ENCODE assay signal across 11 cellular contexts in the genomic region with DNA sequence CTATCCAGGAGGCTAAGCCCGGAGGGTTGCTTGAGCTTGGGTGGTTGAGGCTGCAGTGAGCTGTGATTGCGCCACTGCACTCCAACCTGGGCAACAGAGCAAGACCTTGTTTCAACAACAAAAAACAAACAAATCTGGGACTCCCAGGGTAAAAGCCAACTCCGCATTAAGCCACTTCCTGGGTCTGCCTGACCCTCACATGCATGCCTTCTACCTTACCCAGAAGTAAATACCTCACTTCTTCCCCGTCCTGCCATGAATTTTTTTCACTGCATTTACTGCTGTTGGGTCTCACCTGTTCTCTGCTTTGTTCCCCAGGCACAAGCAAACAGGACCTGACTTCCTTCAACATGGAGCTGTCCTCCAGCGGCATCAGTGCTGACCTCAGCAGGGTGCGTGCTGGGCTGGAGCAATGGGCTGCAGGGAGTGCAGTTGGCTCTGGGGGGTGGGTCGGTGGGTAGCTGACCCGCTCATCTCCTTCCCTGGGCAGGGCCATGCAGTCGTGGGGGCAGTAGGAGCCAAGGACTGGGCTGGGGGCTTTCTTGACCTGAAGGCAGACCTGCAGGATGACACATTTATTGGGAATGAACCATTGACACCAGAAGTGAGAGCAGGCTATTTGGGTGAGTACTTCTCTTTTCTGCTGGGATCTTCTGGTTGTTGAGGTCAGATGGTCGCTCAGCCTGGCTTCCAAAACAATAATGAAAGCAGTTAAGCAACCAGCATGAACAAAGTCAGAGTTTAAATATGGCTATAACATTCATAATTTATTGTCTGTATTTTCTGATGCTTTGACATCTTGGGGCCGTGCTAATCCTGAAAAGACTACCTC. TPM values are rescaled to one million over a fixed set of nuclear protein-coding genes. Genes with fewer than 3 reads are reported as not detected.
A peak's percentile ranks its signal among the peaks of the same experiment; 100 is the strongest.
DNase-seq lines count a peak whose midpoint lies in the region; ATAC-seq and TF ChIP-seq lines count a peak whose summit lies in the region.
"Had no signal": no experiment of that assay in that cellular context is flagged by ENCODE, and none has a peak within 500 bp of the region (broad histone marks: within the 10 kb centered on the region; RNA-seq: fewer than 3 reads in every experiment).

No MANE protein-coding gene starts in this region.

- H3K27me3 Mint-ChIP-seq in CD4-positive, alpha-beta T cell, result no peaks in the 10 kb centered on the region
- H3K27me3 Mint-ChIP-seq in activated CD8-positive, alpha-beta T cell treated with anti-CD3 and anti-CD28 coated beads, Interleukin-2, amount 10 ng/mL, durations not matched to agents 7 days and 5 days (ENCODE audit: low read depth), result no peaks in the 10 kb centered on the region
- H3K27me3 Mint-ChIP-seq in glutamatergic neuron (ENCODE audit: unreplicated experiment), result peaks cover 7% of the 10 kb centered on the region

- BruUV-seq in IMR-90 (replicated peaks; lab: Mats Ljungman, UMichigan), result no TSS peak

- peak overlapping the region; percentile 59 for H2AFZ ChIP-seq in IMR-90 (replicated peaks; ENCODE audit: low read length, poor library complexity)

- no peak overlapping the region for H3K23ac ChIP-seq in IMR-90 (ENCODE audit: low read depth, low read length)

- H3K9me1 ChIP-seq in IMR-90 (ENCODE audit: insufficient read depth, low read length), result peaks cover 3% of the 10 kb centered on the region; the same call in 1 of the 2 replicates

- H2BK120ac ChIP-seq in IMR-90 (ENCODE audit: low read depth, low read length), result no peak overlapping the region

- no peak overlapping the region for H3K9ac ChIP-seq in IMR-90 (ENCODE audit: low read depth, low read length)
- H3K9ac ChIP-seq: SK-N-SH had no signal

- no peak overlapping the region for H3K56ac ChIP-seq in IMR-90 (ENCODE audit: extremely low read depth, insufficient read depth, low read length)

- dilution Hi-C loops in IMR-90 (cut with HindIII; ENCODE audit: low sequenced_read_pairs, unreplicated experiment), result no loop called here

- H2AK5ac ChIP-seq in IMR-90 (ENCODE audit: low read depth, low read length), result no peak overlapping the region

- no peak overlapping the region for H2BK15ac ChIP-seq in IMR-90 (ENCODE audit: low read depth, low read length)

- TF ChIP-seq POLR2A in IMR-90 (IDR thresholded peaks at IDR 0.05; ENCODE audit: low read depth, low read length) (no peak), esophagus squamous epithelium (IDR thresholded peaks at IDR 0.05) (no peak)

- in situ Hi-C loops in IMR-90 (cut with MboI; ENCODE audit: low sequenced_read_pairs), result no loop called here

- H3K18ac ChIP-seq in IMR-90 (ENCODE audit: low read depth, low read length), result no peak overlapping the region

- no peaks in the 10 kb centered on the region for H3K9me3 Mint-ChIP-seq in CD4-positive, alpha-beta T cell
- H3K9me3 Mint-ChIP-seq in activated CD8-positive, alpha-beta T cell treated with anti-CD3 and anti-CD28 coated beads, Interleukin-2, amount 10 ng/mL, durations not matched to agents 7 days and 5 days (ENCODE audit: insufficient read depth), result no peaks in the 10 kb centered on the region
- H3K9me3 Mint-ChIP-seq in glutamatergic neuron (ENCODE audit: unreplicated experiment), result no peaks in the 10 kb centered on the region

- H3K27ac Mint-ChIP-seq in CD4-positive, alpha-beta T cell, result peak overlapping the region; percentile 33
- H3K27ac Mint-ChIP-seq in activated CD8-positive, alpha-beta T cell treated with anti-CD3 and anti-CD28 coated beads, Interleukin-2, amount 10 ng/mL, durations not matched to agents 7 days and 5 days, result peak overlapping the region; percentile 60
- no peak overlapping the region for H3K27ac Mint-ChIP-seq in glutamatergic neuron (ENCODE audit: unreplicated experiment)

- no peaks in the 10 kb centered on the region for H3K27me3 ChIP-seq in CD4-positive, alpha-beta T cell (ENCODE audit: control insufficient read depth, insufficient read depth, low read length)
- H3K27me3 ChIP-seq in IMR-90 (ENCODE audit: control insufficient read depth, insufficient read depth, low read length), result peaks cover 5% of the 10 kb centered on the region
- H3K27me3 ChIP-seq in lower lobe of right lung (ENCODE audit: low read depth), result no peaks in the 10 kb centered on the region
- peaks cover 0 to under 1% (median 0%) of the 10 kb centered on the region in 4 donors for H3K27me3 ChIP-seq in esophagus squamous epithelium

- no peak overlapping the region for H2BK20ac ChIP-seq in IMR-90 (ENCODE audit: low read depth, low read length)

- no peak for TF ChIP-seq CTCF in CD4-positive, alpha-beta T cell (IDR thresholded peaks at IDR 0.05)
- TF ChIP-seq CTCF in IMR-90 (conservative IDR thresholded peaks at IDR 0.05; ENCODE audit: low read depth, low read length) (no peak), lower lobe of right lung (IDR thresholded peaks at IDR 0.05) (no peak), esophagus squamous epithelium (IDR thresholded peaks at IDR 0.05) (no peak), glutamatergic neuron (IDR thresholded peaks at IDR 0.05; ENCODE audit: partially characterized antibody, unreplicated experiment) (no peak)

- H3K36me3 Mint-ChIP-seq in CD4-positive, alpha-beta T cell (ENCODE audit: low read depth), result peaks cover 84% of the 10 kb centered on the region
- peaks cover 73% of the 10 kb centered on the region for H3K36me3 Mint-ChIP-seq in activated CD8-positive, alpha-beta T cell treated with anti-CD3 and anti-CD28 coated beads, Interleukin-2, amount 10 ng/mL, durations not matched to agents 7 days and 5 days (ENCODE audit: low read depth)
- H3K36me3 Mint-ChIP-seq in glutamatergic neuron (ENCODE audit: unreplicated experiment), result no peaks in the 10 kb centered on the region

- H4K91ac ChIP-seq in IMR-90 (ENCODE audit: insufficient read depth, low read depth, low read length), result no peak overlapping the region

- POLR2A ChIA-PET in CD4-positive, alpha-beta T cell (lab: Charles Lee), result interaction anchor here (1.3 to 2.1 kb wide), 3 partner anchors 9 to 30 kb away, joined by 5 to 10 read pairs (median 7); a partner anchor contains a TSS
- POLR2A ChIA-PET in IMR-90 (lab: Charles Lee; ENCODE audit: unreplicated experiment), result no interaction called here
- POLR2A ChIA-PET in activated CD8-positive, alpha-beta T cell treated with anti-CD3 and anti-CD28 coated beads, Interleukin-2, amount 10 ng/mL, durations not matched to agents 7 days and 5 days (lab: Charles Lee), result interaction anchor here (0.5 to 2.5 kb wide), 10 partner anchors 9 to 76 kb away, joined by 3 to 20 read pairs (median 4); no protein-coding TSS in a partner anchor

- H3K14ac ChIP-seq in IMR-90 (replicated peaks; ENCODE audit: low read depth, low read length), result no peak overlapping the region

- no peak overlapping the region for H2BK5ac ChIP-seq in IMR-90 (ENCODE audit: low read depth, low read length, poor library complexity, severe bottlenecking)

- no peak for DNase-seq in CD4-positive, alpha-beta T cell
- no peak for DNase-seq in IMR-90
- DNase-seq in activated CD8-positive, alpha-beta T cell treated with anti-CD3 and anti-CD28 coated beads, Interleukin-2, amount 10 ng/mL, durations not matched to agents 7 days and 5 days, result no peak
- peak; percentile 51 for DNase-seq in lower lobe of right lung
- no peak for DNase-seq in cortex of kidney (lab: John Stamatoyannopoulos, UW)
- no peak for DNase-seq in esophagus squamous epithelium (lab: John Stamatoyannopoulos, UW)
- no peak for DNase-seq in SK-N-DZ (ENCODE audit: low spot score)
- no peak for DNase-seq in glutamatergic neuron
- DNase-seq: NCI-H1048, NCI-H748 treated with DMSO at 0.1 percent for 48 hours, SK-N-SH had no signal

- no peak overlapping the region for H3K4ac ChIP-seq in IMR-90 (ENCODE audit: low read depth, low read length)

- H4K8ac ChIP-seq in IMR-90 (ENCODE audit: low read depth in 2 of 2, low read length in 2 of 2), result no peak overlapping the region

- H3K9me3 ChIP-seq in CD4-positive, alpha-beta T cell (ENCODE audit: control insufficient read depth, low read length), result no peaks in the 10 kb centered on the region
- H3K9me3 ChIP-seq in IMR-90 (ENCODE audit: control insufficient read depth, insufficient read depth, low read length), result no peaks in the 10 kb centered on the region
- H3K9me3 ChIP-seq in lower lobe of right lung, result no peaks in the 10 kb centered on the region
- H3K9me3 ChIP-seq in esophagus squamous epithelium, result no peaks in the 10 kb centered on the region
- H3K9me3 ChIP-seq: SK-N-SH had no signal

- intact Hi-C loops in CD4-positive, alpha-beta T cell (cut with DNase I, micrococcal nuclease), result no loop called here
- intact Hi-C loops in IMR-90 (cut with micrococcal nuclease) (no loop called here), lower lobe of right lung (cut with DNase I) (no loop called here), esophagus squamous epithelium (cut with DNase I) (no loop called here)

- no peak overlapping the region for H3K4me2 ChIP-seq in IMR-90 (ENCODE audit: low read depth, low read length)
- H3K4me2 ChIP-seq: SK-N-SH had no signal

- H3K36me3 ChIP-seq in IMR-90 (ENCODE audit: control insufficient read depth, insufficient read depth, low read length) (no peaks in the 10 kb centered on the region), lower lobe of right lung (peaks cover 38% of the 10 kb centered on the region), esophagus squamous epithelium (no peaks in the 10 kb centered on the region)

- H3K4me3 ChIP-seq in IMR-90 (ENCODE audit: insufficient read depth, low read depth, low read length) (no peak overlapping the region), lower lobe of right lung (no peak overlapping the region), esophagus squamous epithelium (no peak overlapping the region)

- no peak for ATAC-seq in CD4-positive, alpha-beta T cell (ENCODE audit: poor library complexity)
- ATAC-seq in IMR-90 (ENCODE audit: low read depth) (no peak), lower lobe of right lung (peak; percentile 66 to 69)
- ATAC-seq in activated CD8-positive, alpha-beta T cell treated with anti-CD3 and anti-CD28 coated beads, Interleukin-2, amount 10 ng/mL, durations not matched to agents 7 days and 5 days, result no peak

- H2AK9ac ChIP-seq in IMR-90 (replicated peaks; ENCODE audit: low read depth, low read length, poor library complexity), result no peak overlapping the region

- no peaks in the 10 kb centered on the region for H3K79me1 ChIP-seq in IMR-90 (ENCODE audit: low read depth in 1 of 2, low read length in 2 of 2)

- peak overlapping the region; percentile 15 for H3K27ac ChIP-seq in CD4-positive, alpha-beta T cell (ENCODE audit: low read depth, low read length)
- H3K27ac ChIP-seq in IMR-90 (ENCODE audit: insufficient read depth, low read length), result no peak overlapping the region
- H3K27ac ChIP-seq in lower lobe of right lung, result no peak overlapping the region
- no peak overlapping the region for H3K27ac ChIP-seq in esophagus squamous epithelium

- H4K5ac ChIP-seq in IMR-90 (ENCODE audit: low read depth, low read length), result no peak overlapping the region

- no peak overlapping the region for H3K4me3 Mint-ChIP-seq in CD4-positive, alpha-beta T cell
- no peak overlapping the region for H3K4me3 Mint-ChIP-seq in activated CD8-positive, alpha-beta T cell treated with anti-CD3 and anti-CD28 coated beads, Interleukin-2, amount 10 ng/mL, durations not matched to agents 7 days and 5 days
- H3K4me3 Mint-ChIP-seq in glutamatergic neuron (ENCODE audit: unreplicated experiment), result no peak overlapping the region

- TF ChIP-seq RAD21 in IMR-90 (IDR thresholded peaks at IDR 0.05; ENCODE audit: low read length), result no peak

- WGBS in IMR-90 (ENCODE audit: extremely low coverage in 2 of 2, insufficient read length in 1 of 2), 2 experiments, result 46% methylated on average over 5 of the region's 11 CpGs; no CpG with 5 or more reads in 1 of the 2 experiments
- 62 to 76% methylated on average over 6 to 8 of the region's 11 CpGs for WGBS in esophagus squamous epithelium, 2 donors

- CTCF ChIA-PET in CD4-positive, alpha-beta T cell (lab: Charles Lee), result interaction anchor here (1.2 kb wide), 1 partner anchor 39 kb away, joined by 3 read pairs; no protein-coding TSS in a partner anchor
- CTCF ChIA-PET in IMR-90 (lab: Yijun Ruan, JAX), result no interaction called here
- CTCF ChIA-PET in activated CD8-positive, alpha-beta T cell treated with anti-CD3 and anti-CD28 coated beads, Interleukin-2, amount 10 ng/mL, durations not matched to agents 7 days and 5 days (lab: Charles Lee), result interaction anchor here (2.6 kb wide), 1 partner anchor 59 kb away, joined by 15 read pairs; a partner anchor contains a TSS

- H4K20me1 ChIP-seq in IMR-90 (ENCODE audit: insufficient read depth, low read length), result no peaks in the 10 kb centered on the region

- H3K4me1 ChIP-seq in IMR-90 (ENCODE audit: control insufficient read depth, insufficient read depth, low read length), result peaks cover 5% of the 10 kb centered on the region; the same call in 1 of the 2 replicates
- peaks cover 12% of the 10 kb centered on the region for H3K4me1 ChIP-seq in lower lobe of right lung
- H3K4me1 ChIP-seq in esophagus squamous epithelium, result peaks cover 0 to 33% (median 0%) of the 10 kb centered on the region in 3 donors

- H3K4me1 Mint-ChIP-seq in CD4-positive, alpha-beta T cell (ENCODE audit: low read depth), result peaks cover 23% of the 10 kb centered on the region
- peaks cover 57% of the 10 kb centered on the region for H3K4me1 Mint-ChIP-seq in activated CD8-positive, alpha-beta T cell treated with anti-CD3 and anti-CD28 coated beads, Interleukin-2, amount 10 ng/mL, durations not matched to agents 7 days and 5 days (ENCODE audit: low read depth)
- H3K4me1 Mint-ChIP-seq in glutamatergic neuron (ENCODE audit: low read depth, unreplicated experiment), result no peaks in the 10 kb centered on the region

RNA-seq across cellular contexts. Expression of a gene that starts 16.4 kb away (rescaled TPM):
- 100 to 1,000 TPM; 186 to 187 TPM for total RNA-seq in CD4-positive, alpha-beta T cell
- total RNA-seq in IMR-90 (2012; rRNA removed), result not detected in 2 replicates
- not detected in 2 replicates for polyA plus RNA-seq in IMR-90 (2012; rRNA removed)
- not detected in 2 replicates for polyA plus RNA-seq in IMR-90 (2012; cell fraction: cytosol; rRNA removed)
- polyA plus RNA-seq in IMR-90 (2012; cell fraction: nucleus; rRNA removed; ENCODE audit: low replicate concordance), result 0.01 TPM in 1 of 2 replicates, not detected in the other
- total RNA-seq in activated CD8-positive, alpha-beta T cell treated with anti-CD3 and anti-CD28 coated beads, Interleukin-2, amount 10 ng/mL, durations not matched to agents 7 days and 5 days, result 100 to 1,000 TPM; 458 to 471 TPM
- 127 TPM for total RNA-seq in lower lobe of right lung
- total RNA-seq in esophagus squamous epithelium, result 1 to 10 TPM; 1.3 to 4.4 (median 2.4) TPM
- not detected in 2 replicates for polyA plus RNA-seq in SK-N-DZ (2014; cell fraction: cytosol; rRNA removed)
- polyA plus RNA-seq in SK-N-DZ (2014; cell fraction: nucleus; rRNA removed), result 0.14 TPM in 1 of 2 replicates, not detected in the other
- not detected for total RNA-seq in glutamatergic neuron (ENCODE audit: unreplicated experiment)

RNA-seq across cellular contexts. Expression of a gene that starts 37.4 kb away (rescaled TPM):
- total RNA-seq in CD4-positive, alpha-beta T cell, result 1 to 10 TPM; 3.9 to 4.1 TPM
- total RNA-seq in IMR-90 (2012; rRNA removed) (9.2 and 9.3 TPM in 2 replicates), lower lobe of right lung (24.9 TPM), esophagus squamous epithelium (10 to 100 TPM; 13.6 to 24.5 (median 20.6) TPM), glutamatergic neuron (ENCODE audit: unreplicated experiment) (45.6 TPM)
- 20.3 and 22.1 TPM in 2 replicates for polyA plus RNA-seq in IMR-90 (2012; rRNA removed)
- 14.3 and 22.6 TPM in 2 replicates for polyA plus RNA-seq in IMR-90 (2012; cell fraction: cytosol; rRNA removed)
- 19.9 and 44.1 TPM in 2 replicates for polyA plus RNA-seq in IMR-90 (2012; cell fraction: nucleus; rRNA removed; ENCODE audit: low replicate concordance)
- total RNA-seq in activated CD8-positive, alpha-beta T cell treated with anti-CD3 and anti-CD28 coated beads, Interleukin-2, amount 10 ng/mL, durations not matched to agents 7 days and 5 days, result 1 to 10 TPM; 6.7 to 7.0 TPM
- 70.5 and 90.0 TPM in 2 replicates for polyA plus RNA-seq in SK-N-DZ (2014; cell fraction: cytosol; rRNA removed)
- 52.0 and 65.3 TPM in 2 replicates for polyA plus RNA-seq in SK-N-DZ (2014; cell fraction: nucleus; rRNA removed)

RNA-seq across cellular contexts. Expression of a gene that starts 43.3 kb away (rescaled TPM):
- 10 to 100 TPM; 25.4 to 25.9 TPM for total RNA-seq in CD4-positive, alpha-beta T cell
- 10.4 and 10.6 TPM in 2 replicates for total RNA-seq in IMR-90 (2012; rRNA removed)
- polyA plus RNA-seq in IMR-90 (2012; rRNA removed), result 25.5 and 31.4 TPM in 2 replicates
- 15.2 and 18.1 TPM in 2 replicates for polyA plus RNA-seq in IMR-90 (2012; cell fraction: cytosol; rRNA removed)
- 6.0 and 10.4 TPM in 2 replicates for polyA plus RNA-seq in IMR-90 (2012; cell fraction: nucleus; rRNA removed; ENCODE audit: low replicate concordance)
- total RNA-seq in activated CD8-positive, alpha-beta T cell treated with anti-CD3 and anti-CD28 coated beads, Interleukin-2, amount 10 ng/mL, durations not matched to agents 7 days and 5 days, result 10 to 100 TPM; 64.6 to 68.7 TPM
- total RNA-seq in lower lobe of right lung, result 54.6 TPM
- total RNA-seq in esophagus squamous epithelium, result 10 to 100 TPM; 17.7 to 23.5 (median 19.7) TPM
- polyA plus RNA-seq in SK-N-DZ (2014; cell fraction: cytosol; rRNA removed), result 4.0 and 5.0 TPM in 2 replicates
- polyA plus RNA-seq in SK-N-DZ (2014; cell fraction: nucleus; rRNA removed), result 1.1 and 8.8 TPM in 2 replicates
- 43.2 TPM for total RNA-seq in glutamatergic neuron (ENCODE audit: unreplicated experiment)

RNA-seq across cellular contexts. Expression of a gene that starts 45.7 kb away (rescaled TPM):
- total RNA-seq in CD4-positive, alpha-beta T cell, result 1 to 10 TPM; 6.3 to 6.7 TPM
- total RNA-seq in IMR-90 (2012; rRNA removed), result 1.9 and 2.0 TPM in 2 replicates
- polyA plus RNA-seq in IMR-90 (2012; rRNA removed), result 2.6 and 2.9 TPM in 2 replicates
- 1.9 and 2.6 TPM in 2 replicates for polyA plus RNA-seq in IMR-90 (2012; cell fraction: cytosol; rRNA removed)
- 2.8 and 2.9 TPM in 2 replicates for polyA plus RNA-seq in IMR-90 (2012; cell fraction: nucleus; rRNA removed; ENCODE audit: low replicate concordance)
- 10 to 100 TPM in 1 of 2 experiments, 1 to 10 TPM in 1; 8.9 to 10.8 TPM for total RNA-seq in activated CD8-positive, alpha-beta T cell treated with anti-CD3 and anti-CD28 coated beads, Interleukin-2, amount 10 ng/mL, durations not matched to agents 7 days and 5 days
- total RNA-seq in lower lobe of right lung, result 9.3 TPM
- 10 to 100 TPM in 1 of 4 donors, 1 to 10 TPM in 3; 7.2 to 12.4 (median 8.3) TPM for total RNA-seq in esophagus squamous epithelium
- polyA plus RNA-seq in SK-N-DZ (2014; cell fraction: cytosol; rRNA removed), result 16.9 and 17.1 TPM in 2 replicates
- polyA plus RNA-seq in SK-N-DZ (2014; cell fraction: nucleus; rRNA removed), result 8.8 and 9.3 TPM in 2 replicates
- 15.1 TPM for total RNA-seq in glutamatergic neuron (ENCODE audit: unreplicated experiment)

RNA-seq across cellular contexts. Expression of a gene that starts 59.1 kb away (rescaled TPM):
- 1 to 10 TPM; 5.4 to 6.5 TPM for total RNA-seq in CD4-positive, alpha-beta T cell
- total RNA-seq in IMR-90 (2012; rRNA removed) (23.3 and 24.9 TPM in 2 replicates), lower lobe of right lung (19.1 TPM), esophagus squamous epithelium (10 to 100 TPM in 3 of 4 donors, 1 to 10 TPM in 1; 7.4 to 28.6 (median 22.7) TPM), glutamatergic neuron (ENCODE audit: unreplicated experiment) (37.6 TPM)
- polyA plus RNA-seq in IMR-90 (2012; rRNA removed), result 45.5 and 48.9 TPM in 2 replicates
- 50.7 and 53.0 TPM in 2 replicates for polyA plus RNA-seq in IMR-90 (2012; cell fraction: cytosol; rRNA removed)
- 14.2 and 16.1 TPM in 2 replicates for polyA plus RNA-seq in IMR-90 (2012; cell fraction: nucleus; rRNA removed; ENCODE audit: low replicate concordance)
- total RNA-seq in activated CD8-positive, alpha-beta T cell treated with anti-CD3 and anti-CD28 coated beads, Interleukin-2, amount 10 ng/mL, durations not matched to agents 7 days and 5 days, result 10 to 100 TPM; 87.3 to 92.8 TPM
- 128 and 179 TPM in 2 replicates for polyA plus RNA-seq in SK-N-DZ (2014; cell fraction: cytosol; rRNA removed)
- polyA plus RNA-seq in SK-N-DZ (2014; cell fraction: nucleus; rRNA removed), result 78.1 and 78.2 TPM in 2 replicates

Comparison
In these comparisons a context has a peak if more than half of its experiments do, and no peak if none do; other contexts are left out.
1. ATAC-seq: peak in lower lobe of right lung (2 of 2); none in CD4-positive, alpha-beta T cell (single experiment), IMR-90 (single experiment) and activated CD8-positive, alpha-beta T cell treated with anti-CD3 and anti-CD28 coated beads, Interleukin-2, amount 10 ng/mL, durations not matched to agents 7 days and 5 days (single experiment).
2. RNA of a gene that starts 16.4 kb away (total RNA-seq): 458 to 471 TPM in activated CD8-positive, alpha-beta T cell treated with anti-CD3 and anti-CD28 coated beads, Interleukin-2, amount 10 ng/mL, durations not matched to agents 7 days and 5 days, 186 to 187 TPM in CD4-positive, alpha-beta T cell and 127 TPM in lower lobe of right lung (single experiment); 1.3 to 4.4 TPM in esophagus squamous epithelium, not detected in IMR-90 and not detected in glutamatergic neuron (single experiment); every median in the first group is over 10 times any median in the second.